In genomic region chr4:42306221-42307109, GRCh38 we compare ENCODE assay signal across 1 cellular context.
TF ChIP-seq lines count a peak whose summit lies in the region.

No MANE protein-coding gene starts in this region.

TF ChIP-seq in SK-N-SH, 30 proteins besides CTCF, POLR2A, EP300 and RAD21 (continued from another document):
- TF ChIP-seq TEAD4 (IDR thresholded peaks at IDR 0.05; ENCODE audit: borderline replicate concordance, insufficient read depth) = no peak
- TF ChIP-seq REST (IDR thresholded peaks at IDR 0.05; ENCODE audit: low read depth, low read length) = no peak
- TF ChIP-seq ELF1 (IDR thresholded peaks at IDR 0.05) = no peak
- TF ChIP-seq TAF1 (IDR thresholded peaks at IDR 0.05; ENCODE audit: borderline replicate concordance, low read depth, low read length) = no peak
- TF ChIP-seq ZBTB33 (IDR thresholded peaks at IDR 0.05; ENCODE audit: borderline replicate concordance, low read depth) = no peak
- no peak for TF ChIP-seq SIN3A (IDR thresholded peaks at IDR 0.05; ENCODE audit: borderline replicate concordance, low read depth, low read length)
- TF ChIP-seq FOXJ3 (CRISPR knock-in tag; IDR thresholded peaks at IDR 0.05) = no peak
- no peak for TF ChIP-seq JUND (IDR thresholded peaks at IDR 0.05)
- peak; percentile 46 for TF ChIP-seq GATA2 (CRISPR knock-in tag; IDR thresholded peaks at IDR 0.05)
- peak; percentile 73; the same call in 1 of the 2 replicates for TF ChIP-seq RCOR1 (IDR thresholded peaks at IDR 0.05; ENCODE audit: low read length)
- TF ChIP-seq TCF12 (IDR thresholded peaks at IDR 0.05) = peak; percentile 23; the same call in 1 of the 2 replicates
- no peak for TF ChIP-seq RXRA (IDR thresholded peaks at IDR 0.05; ENCODE audit: borderline replicate concordance, low read depth)
- no peak for TF ChIP-seq FOSL2 (IDR thresholded peaks at IDR 0.05; ENCODE audit: borderline replicate concordance, low read depth)
- no peak for TF ChIP-seq PBX3 (IDR thresholded peaks at IDR 0.05)
- peak; percentile 32; the same call in 1 of the 2 replicates for TF ChIP-seq NFIC (IDR thresholded peaks at IDR 0.05; ENCODE audit: borderline replicate concordance)
- no peak for TF ChIP-seq YY1 (IDR thresholded peaks at IDR 0.05; ENCODE audit: low read depth)
- no peak for TF ChIP-seq MEF2A (IDR thresholded peaks at IDR 0.05; ENCODE audit: borderline replicate concordance, low read depth)
- TF ChIP-seq EZH2phosphoT487 (IDR thresholded peaks at IDR 0.05; ENCODE audit: borderline replicate concordance, low read depth) = no peak
- TF ChIP-seq MXI1 (IDR thresholded peaks at IDR 0.05; ENCODE audit: low read depth, low read length) = peak; percentile 90
- TF ChIP-seq USF2 (IDR thresholded peaks at IDR 0.05; ENCODE audit: borderline replicate concordance, low read depth, low read length) = no peak
- peak; percentile 42 for TF ChIP-seq CHD2 (IDR thresholded peaks at IDR 0.05; ENCODE audit: low read length, partially characterized antibody)
- TF ChIP-seq NRF1 (IDR thresholded peaks at IDR 0.05; ENCODE audit: low read depth, low read length) = no peak
- no peak for TF ChIP-seq FOXM1 (IDR thresholded peaks at IDR 0.05; ENCODE audit: low read depth)
- TF ChIP-seq USF1 (IDR thresholded peaks at IDR 0.05; ENCODE audit: borderline replicate concordance, low read depth) = no peak
- no peak for TF ChIP-seq SMC3 (IDR thresholded peaks at IDR 0.05; ENCODE audit: low read depth, low read length)
- TF ChIP-seq GABPA (IDR thresholded peaks at IDR 0.05; ENCODE audit: low read depth) = no peak
- no peak for TF ChIP-seq POLR2AphosphoS5 (IDR thresholded peaks at IDR 0.05; ENCODE audit: low read depth, low read length)
